In the genomic region with DNA sequence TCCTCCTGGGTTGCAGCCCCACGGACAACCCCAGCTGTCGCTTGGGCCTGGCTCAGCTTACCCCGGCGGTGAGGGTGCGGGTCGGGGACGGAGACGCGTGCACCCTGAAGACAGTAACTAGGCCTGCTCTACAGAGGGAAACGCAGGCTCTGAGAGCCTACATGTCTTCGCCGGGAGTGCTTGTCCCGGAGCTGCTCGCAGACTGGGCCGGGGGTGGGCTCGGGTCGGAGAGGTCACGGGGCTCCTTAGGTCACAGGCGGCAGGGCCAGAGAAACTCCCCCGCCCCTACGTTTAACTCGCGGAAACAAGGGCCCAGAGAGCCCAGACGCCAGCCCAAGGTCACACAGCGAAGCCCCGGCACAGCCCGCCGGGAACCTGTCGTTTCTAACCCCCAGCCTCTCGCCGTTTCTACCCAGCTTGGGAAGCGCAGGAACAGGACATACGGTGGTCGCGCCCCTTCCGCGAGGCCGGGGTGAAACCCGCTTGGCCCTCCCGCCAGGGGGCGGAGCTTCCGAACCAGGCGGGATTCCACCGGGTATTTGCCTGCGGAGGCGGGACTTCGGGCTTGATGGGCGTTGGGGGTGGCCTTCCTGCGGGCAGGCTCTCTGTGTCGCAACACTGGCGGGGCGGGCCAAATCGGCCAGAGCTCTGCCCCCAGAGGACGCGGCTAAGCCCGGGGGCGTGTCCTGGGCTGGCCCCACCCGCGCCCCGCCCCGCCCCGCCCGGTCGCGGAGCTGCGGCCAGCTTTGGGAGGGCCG, we compare ENCODE assay signal across 1 cellular context.
TF ChIP-seq lines count a peak whose summit lies in the region.

A gene with protein sequence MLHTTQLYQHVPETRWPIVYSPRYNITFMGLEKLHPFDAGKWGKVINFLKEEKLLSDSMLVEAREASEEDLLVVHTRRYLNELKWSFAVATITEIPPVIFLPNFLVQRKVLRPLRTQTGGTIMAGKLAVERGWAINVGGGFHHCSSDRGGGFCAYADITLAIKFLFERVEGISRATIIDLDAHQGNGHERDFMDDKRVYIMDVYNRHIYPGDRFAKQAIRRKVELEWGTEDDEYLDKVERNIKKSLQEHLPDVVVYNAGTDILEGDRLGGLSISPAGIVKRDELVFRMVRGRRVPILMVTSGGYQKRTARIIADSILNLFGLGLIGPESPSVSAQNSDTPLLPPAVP (plus strand): TSS at position 725 of the 758 bp plus-strand sequence. CDS start 42 bp downstream, outside the sequence.

TF ChIP-seq in K562, 482 proteins besides CTCF, POLR2A, EP300 and RAD21 (continued from another document):
- TF ChIP-seq, protein P1, sequence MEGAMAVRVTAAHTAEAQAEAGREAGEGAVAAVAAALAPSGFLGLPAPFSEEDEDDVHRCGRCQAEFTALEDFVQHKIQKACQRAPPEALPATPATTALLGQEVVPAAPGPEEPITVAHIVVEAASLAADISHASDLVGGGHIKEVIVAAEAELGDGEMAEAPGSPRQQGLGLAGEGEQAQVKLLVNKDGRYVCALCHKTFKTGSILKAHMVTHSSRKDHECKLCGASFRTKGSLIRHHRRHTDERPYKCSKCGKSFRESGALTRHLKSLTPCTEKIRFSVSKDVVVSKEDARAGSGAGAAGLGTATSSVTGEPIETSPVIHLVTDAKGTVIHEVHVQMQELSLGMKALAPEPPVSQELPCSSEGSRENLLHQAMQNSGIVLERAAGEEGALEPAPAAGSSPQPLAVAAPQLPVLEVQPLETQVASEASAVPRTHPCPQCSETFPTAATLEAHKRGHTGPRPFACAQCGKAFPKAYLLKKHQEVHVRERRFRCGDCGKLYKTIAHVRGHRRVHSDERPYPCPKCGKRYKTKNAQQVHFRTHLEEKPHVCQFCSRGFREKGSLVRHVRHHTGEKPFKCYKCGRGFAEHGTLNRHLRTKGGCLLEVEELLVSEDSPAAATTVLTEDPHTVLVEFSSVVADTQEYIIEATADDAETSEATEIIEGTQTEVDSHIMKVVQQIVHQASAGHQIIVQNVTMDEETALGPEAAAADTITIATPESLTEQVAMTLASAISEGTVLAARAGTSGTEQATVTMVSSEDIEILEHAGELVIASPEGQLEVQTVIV (CRISPR knock-in tag; IDR thresholded peaks at IDR 0.05; ENCODE audit: borderline replicate concordance), result no peak
- TF ChIP-seq, protein P2, sequence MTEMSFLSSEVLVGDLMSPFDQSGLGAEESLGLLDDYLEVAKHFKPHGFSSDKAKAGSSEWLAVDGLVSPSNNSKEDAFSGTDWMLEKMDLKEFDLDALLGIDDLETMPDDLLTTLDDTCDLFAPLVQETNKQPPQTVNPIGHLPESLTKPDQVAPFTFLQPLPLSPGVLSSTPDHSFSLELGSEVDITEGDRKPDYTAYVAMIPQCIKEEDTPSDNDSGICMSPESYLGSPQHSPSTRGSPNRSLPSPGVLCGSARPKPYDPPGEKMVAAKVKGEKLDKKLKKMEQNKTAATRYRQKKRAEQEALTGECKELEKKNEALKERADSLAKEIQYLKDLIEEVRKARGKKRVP (CRISPR knock-in tag; IDR thresholded peaks at IDR 0.05), result no peak
- TF ChIP-seq POLR2B (IDR thresholded peaks at IDR 0.05; ENCODE audit: low read depth, partially characterized antibody), result peak; percentile 74
- TF ChIP-seq ZNF263 (CRISPR knock-in tag; IDR thresholded peaks at IDR 0.05; ENCODE audit: borderline replicate concordance), result no peak
- TF ChIP-seq SPI1 (IDR thresholded peaks at IDR 0.05; ENCODE audit: borderline replicate concordance, low read depth, low read length), result no peak
- peak; percentile 41 to 51; a peak in 2 of 4 replicates for TF ChIP-seq NRF1 (conservative IDR thresholded peaks at IDR 0.05 in 1 of 2, IDR thresholded peaks at IDR 0.05 in 1 of 2)
- TF ChIP-seq CHCHD3 (CRISPR knock-in tag; IDR thresholded peaks at IDR 0.05), result 0 out of 2 replicates have a peak, but pooled peaks have one; percentile 28
- no peak for TF ChIP-seq U2AF1 (optimal IDR thresholded peaks at IDR 0.05; ENCODE audit: low read depth, low read length)
- no peak for TF ChIP-seq DNMT1 (IDR thresholded peaks at IDR 0.05)
- TF ChIP-seq PHF21A (IDR thresholded peaks at IDR 0.05; ENCODE audit: borderline replicate concordance, low read depth), result no peak
- no peak for TF ChIP-seq ASH1L (IDR thresholded peaks at IDR 0.05; ENCODE audit: borderline replicate concordance, low read depth, partially characterized antibody)
- TF ChIP-seq NFIC (IDR thresholded peaks at IDR 0.05), result no peak
- no peak for TF ChIP-seq ZNF408 (CRISPR knock-in tag; IDR thresholded peaks at IDR 0.05; ENCODE audit: low read depth)
- no peak for TF ChIP-seq RBBP5 (IDR thresholded peaks at IDR 0.05; ENCODE audit: borderline replicate concordance, insufficient read depth, low read length, poor library complexity, severe bottlenecking)
- no peak for TF ChIP-seq NFRKB (IDR thresholded peaks at IDR 0.05; ENCODE audit: low read depth)
- no peak for TF ChIP-seq HIVEP1 (CRISPR knock-in tag; IDR thresholded peaks at IDR 0.05)
- TF ChIP-seq HDAC1 (IDR thresholded peaks at IDR 0.05), result peak in 1 of 2 experiments; percentile 77; a peak in 2 of 4 replicates
- TF ChIP-seq, protein P3, sequence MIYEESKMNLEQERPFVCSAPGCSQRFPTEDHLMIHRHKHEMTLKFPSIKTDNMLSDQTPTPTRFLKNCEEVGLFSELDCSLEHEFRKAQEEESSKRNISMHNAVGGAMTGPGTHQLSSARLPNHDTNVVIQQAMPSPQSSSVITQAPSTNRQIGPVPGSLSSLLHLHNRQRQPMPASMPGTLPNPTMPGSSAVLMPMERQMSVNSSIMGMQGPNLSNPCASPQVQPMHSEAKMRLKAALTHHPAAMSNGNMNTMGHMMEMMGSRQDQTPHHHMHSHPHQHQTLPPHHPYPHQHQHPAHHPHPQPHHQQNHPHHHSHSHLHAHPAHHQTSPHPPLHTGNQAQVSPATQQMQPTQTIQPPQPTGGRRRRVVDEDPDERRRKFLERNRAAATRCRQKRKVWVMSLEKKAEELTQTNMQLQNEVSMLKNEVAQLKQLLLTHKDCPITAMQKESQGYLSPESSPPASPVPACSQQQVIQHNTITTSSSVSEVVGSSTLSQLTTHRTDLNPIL (CRISPR knock-in tag; IDR thresholded peaks at IDR 0.05), result no peak
- TF ChIP-seq OTX1 (CRISPR knock-in tag; IDR thresholded peaks at IDR 0.05), result 0 out of 2 replicates have a peak, but pooled peaks have one; percentile 3
- peak; percentile 100 for TF ChIP-seq BCOR (IDR thresholded peaks at IDR 0.05)
- peak; percentile 37; the same call in 1 of the 2 replicates for TF ChIP-seq ARID1B (IDR thresholded peaks at IDR 0.05)
- TF ChIP-seq, protein P4, sequence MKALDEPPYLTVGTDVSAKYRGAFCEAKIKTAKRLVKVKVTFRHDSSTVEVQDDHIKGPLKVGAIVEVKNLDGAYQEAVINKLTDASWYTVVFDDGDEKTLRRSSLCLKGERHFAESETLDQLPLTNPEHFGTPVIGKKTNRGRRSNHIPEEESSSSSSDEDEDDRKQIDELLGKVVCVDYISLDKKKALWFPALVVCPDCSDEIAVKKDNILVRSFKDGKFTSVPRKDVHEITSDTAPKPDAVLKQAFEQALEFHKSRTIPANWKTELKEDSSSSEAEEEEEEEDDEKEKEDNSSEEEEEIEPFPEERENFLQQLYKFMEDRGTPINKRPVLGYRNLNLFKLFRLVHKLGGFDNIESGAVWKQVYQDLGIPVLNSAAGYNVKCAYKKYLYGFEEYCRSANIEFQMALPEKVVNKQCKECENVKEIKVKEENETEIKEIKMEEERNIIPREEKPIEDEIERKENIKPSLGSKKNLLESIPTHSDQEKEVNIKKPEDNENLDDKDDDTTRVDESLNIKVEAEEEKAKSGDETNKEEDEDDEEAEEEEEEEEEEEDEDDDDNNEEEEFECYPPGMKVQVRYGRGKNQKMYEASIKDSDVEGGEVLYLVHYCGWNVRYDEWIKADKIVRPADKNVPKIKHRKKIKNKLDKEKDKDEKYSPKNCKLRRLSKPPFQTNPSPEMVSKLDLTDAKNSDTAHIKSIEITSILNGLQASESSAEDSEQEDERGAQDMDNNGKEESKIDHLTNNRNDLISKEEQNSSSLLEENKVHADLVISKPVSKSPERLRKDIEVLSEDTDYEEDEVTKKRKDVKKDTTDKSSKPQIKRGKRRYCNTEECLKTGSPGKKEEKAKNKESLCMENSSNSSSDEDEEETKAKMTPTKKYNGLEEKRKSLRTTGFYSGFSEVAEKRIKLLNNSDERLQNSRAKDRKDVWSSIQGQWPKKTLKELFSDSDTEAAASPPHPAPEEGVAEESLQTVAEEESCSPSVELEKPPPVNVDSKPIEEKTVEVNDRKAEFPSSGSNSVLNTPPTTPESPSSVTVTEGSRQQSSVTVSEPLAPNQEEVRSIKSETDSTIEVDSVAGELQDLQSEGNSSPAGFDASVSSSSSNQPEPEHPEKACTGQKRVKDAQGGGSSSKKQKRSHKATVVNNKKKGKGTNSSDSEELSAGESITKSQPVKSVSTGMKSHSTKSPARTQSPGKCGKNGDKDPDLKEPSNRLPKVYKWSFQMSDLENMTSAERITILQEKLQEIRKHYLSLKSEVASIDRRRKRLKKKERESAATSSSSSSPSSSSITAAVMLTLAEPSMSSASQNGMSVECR (CRISPR knock-in tag; IDR thresholded peaks at IDR 0.05), result peak; percentile 54; the same call in 1 of the 2 replicates
- no peak for TF ChIP-seq KHSRP (IDR thresholded peaks at IDR 0.05)
- TF ChIP-seq HMGN3 (IDR thresholded peaks at IDR 0.05; ENCODE audit: borderline replicate concordance, extremely low read depth, insufficient read length, low read depth, low read length), result peak; percentile 59
- no peak for TF ChIP-seq ZNF444 (CRISPR knock-in tag; IDR thresholded peaks at IDR 0.05)
- no peak for TF ChIP-seq ZSCAN32 (CRISPR knock-in tag; IDR thresholded peaks at IDR 0.05)
- no peak for TF ChIP-seq ARNT (IDR thresholded peaks at IDR 0.05)
- TF ChIP-seq, protein P5, sequence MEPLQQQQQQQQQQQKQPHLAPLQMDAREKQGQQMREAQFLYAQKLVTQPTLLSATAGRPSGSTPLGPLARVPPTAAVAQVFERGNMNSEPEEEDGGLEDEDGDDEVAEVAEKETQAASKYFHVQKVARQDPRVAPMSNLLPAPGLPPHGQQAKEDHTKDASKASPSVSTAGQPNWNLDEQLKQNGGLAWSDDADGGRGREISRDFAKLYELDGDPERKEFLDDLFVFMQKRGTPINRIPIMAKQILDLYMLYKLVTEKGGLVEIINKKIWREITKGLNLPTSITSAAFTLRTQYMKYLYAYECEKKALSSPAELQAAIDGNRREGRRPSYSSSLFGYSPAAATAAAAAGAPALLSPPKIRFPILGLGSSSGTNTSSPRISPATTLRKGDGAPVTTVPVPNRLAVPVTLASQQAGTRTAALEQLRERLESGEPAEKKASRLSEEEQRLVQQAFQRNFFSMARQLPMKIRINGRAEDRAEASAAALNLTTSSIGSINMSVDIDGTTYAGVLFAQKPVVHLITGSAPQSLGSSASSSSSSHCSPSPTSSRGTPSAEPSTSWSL (CRISPR knock-in tag; IDR thresholded peaks at IDR 0.05; ENCODE audit: borderline replicate concordance), result peak; percentile 47; the same call in 1 of the 2 replicates
- no peak for TF ChIP-seq KLF13 (tag; IDR thresholded peaks at IDR 0.05; ENCODE audit: borderline replicate concordance, low read depth)
- TF ChIP-seq RBFOX2 (IDR thresholded peaks at IDR 0.05; ENCODE audit: low read depth, low read length), result peak; percentile 80
- TF ChIP-seq, protein P6, sequence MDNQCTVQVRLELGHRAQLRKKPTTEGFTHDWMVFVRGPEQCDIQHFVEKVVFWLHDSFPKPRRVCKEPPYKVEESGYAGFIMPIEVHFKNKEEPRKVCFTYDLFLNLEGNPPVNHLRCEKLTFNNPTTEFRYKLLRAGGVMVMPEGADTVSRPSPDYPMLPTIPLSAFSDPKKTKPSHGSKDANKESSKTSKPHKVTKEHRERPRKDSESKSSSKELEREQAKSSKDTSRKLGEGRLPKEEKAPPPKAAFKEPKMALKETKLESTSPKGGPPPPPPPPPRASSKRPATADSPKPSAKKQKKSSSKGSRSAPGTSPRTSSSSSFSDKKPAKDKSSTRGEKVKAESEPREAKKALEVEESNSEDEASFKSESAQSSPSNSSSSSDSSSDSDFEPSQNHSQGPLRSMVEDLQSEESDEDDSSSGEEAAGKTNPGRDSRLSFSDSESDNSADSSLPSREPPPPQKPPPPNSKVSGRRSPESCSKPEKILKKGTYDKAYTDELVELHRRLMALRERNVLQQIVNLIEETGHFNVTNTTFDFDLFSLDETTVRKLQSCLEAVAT (IDR thresholded peaks at IDR 0.05), result no peak
- no peak for TF ChIP-seq ZC3H8 (IDR thresholded peaks at IDR 0.05)
- no peak for TF ChIP-seq KAT2B (IDR thresholded peaks at IDR 0.05; ENCODE audit: low read depth, low read length)
- TF ChIP-seq IFI16 (CRISPR knock-in tag; IDR thresholded peaks at IDR 0.05), result no peak
- TF ChIP-seq SRSF9 (IDR thresholded peaks at IDR 0.05; ENCODE audit: borderline replicate concordance, low read depth, low read length), result no peak
- no peak for TF ChIP-seq KLF10 (CRISPR knock-in tag; IDR thresholded peaks at IDR 0.05)
- TF ChIP-seq, protein P7, sequence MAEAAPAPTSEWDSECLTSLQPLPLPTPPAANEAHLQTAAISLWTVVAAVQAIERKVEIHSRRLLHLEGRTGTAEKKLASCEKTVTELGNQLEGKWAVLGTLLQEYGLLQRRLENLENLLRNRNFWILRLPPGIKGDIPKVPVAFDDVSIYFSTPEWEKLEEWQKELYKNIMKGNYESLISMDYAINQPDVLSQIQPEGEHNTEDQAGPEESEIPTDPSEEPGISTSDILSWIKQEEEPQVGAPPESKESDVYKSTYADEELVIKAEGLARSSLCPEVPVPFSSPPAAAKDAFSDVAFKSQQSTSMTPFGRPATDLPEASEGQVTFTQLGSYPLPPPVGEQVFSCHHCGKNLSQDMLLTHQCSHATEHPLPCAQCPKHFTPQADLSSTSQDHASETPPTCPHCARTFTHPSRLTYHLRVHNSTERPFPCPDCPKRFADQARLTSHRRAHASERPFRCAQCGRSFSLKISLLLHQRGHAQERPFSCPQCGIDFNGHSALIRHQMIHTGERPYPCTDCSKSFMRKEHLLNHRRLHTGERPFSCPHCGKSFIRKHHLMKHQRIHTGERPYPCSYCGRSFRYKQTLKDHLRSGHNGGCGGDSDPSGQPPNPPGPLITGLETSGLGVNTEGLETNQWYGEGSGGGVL (CRISPR knock-in tag; IDR thresholded peaks at IDR 0.05), result no peak
- TF ChIP-seq SMAD2 (IDR thresholded peaks at IDR 0.05; ENCODE audit: low read depth, low read length), result no peak
- TF ChIP-seq, protein P8, sequence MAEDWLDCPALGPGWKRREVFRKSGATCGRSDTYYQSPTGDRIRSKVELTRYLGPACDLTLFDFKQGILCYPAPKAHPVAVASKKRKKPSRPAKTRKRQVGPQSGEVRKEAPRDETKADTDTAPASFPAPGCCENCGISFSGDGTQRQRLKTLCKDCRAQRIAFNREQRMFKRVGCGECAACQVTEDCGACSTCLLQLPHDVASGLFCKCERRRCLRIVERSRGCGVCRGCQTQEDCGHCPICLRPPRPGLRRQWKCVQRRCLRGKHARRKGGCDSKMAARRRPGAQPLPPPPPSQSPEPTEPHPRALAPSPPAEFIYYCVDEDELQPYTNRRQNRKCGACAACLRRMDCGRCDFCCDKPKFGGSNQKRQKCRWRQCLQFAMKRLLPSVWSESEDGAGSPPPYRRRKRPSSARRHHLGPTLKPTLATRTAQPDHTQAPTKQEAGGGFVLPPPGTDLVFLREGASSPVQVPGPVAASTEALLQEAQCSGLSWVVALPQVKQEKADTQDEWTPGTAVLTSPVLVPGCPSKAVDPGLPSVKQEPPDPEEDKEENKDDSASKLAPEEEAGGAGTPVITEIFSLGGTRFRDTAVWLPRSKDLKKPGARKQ (CRISPR knock-in tag; IDR thresholded peaks at IDR 0.05), result no peak
